ENCODE assay signal across 8 cellular contexts in the genomic region with DNA sequence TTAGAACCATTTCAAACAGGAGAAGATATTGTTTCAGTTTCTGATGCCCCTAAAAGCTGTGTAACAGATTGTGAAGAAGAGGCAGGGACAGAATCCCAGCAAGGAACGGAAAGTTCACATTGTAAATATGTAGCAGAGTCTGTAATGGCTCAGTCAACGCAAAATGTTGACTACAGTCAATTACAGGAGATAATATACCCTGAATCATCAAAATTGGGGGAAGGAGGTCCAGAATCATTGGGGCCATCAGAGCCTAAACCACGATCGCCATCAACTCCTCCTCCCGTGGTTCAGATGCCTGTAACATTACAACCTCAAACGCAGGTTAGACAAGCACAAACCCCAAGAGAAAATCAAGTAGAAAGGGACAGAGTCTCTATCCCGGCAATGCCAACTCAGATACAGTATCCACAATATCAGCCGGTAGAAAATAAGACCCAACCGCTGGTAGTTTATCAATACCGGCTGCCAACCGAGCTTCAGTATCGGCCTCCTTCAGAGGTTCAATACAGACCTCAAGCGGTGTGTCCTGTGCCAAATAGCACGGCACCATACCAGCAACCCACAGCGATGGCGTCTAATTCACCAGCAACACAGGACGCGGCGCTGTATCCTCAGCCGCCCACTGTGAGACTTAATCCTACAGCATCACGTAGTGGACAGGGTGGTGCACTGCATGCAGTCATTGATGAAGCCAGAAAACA. TPM values are rescaled to one million over a fixed set of nuclear protein-coding genes. Genes with fewer than 3 reads are reported as not detected.
DNase-seq lines count a peak whose midpoint lies in the region; ATAC-seq, FAIRE-seq and TF ChIP-seq lines count a peak whose summit lies in the region.

No MANE protein-coding gene starts in this region.

- H3K27ac Mint-ChIP-seq in activated T-helper 17 cell treated with anti-CD3 and anti-CD28 coated beads, Interleukin-2, amount 50 U/mL, for 72 hours, result no peak overlapping the region

- peak; percentile 86 for TF ChIP-seq CTCF in fibroblast of villous mesenchyme (IDR thresholded peaks at IDR 0.05; ENCODE audit: insufficient read depth, low read depth, low read length)

- H3K4me1 ChIP-seq in Karpas-422 (ENCODE audit: low read length) (peaks cover 90% of the 10 kb centered on the region), subcutaneous abdominal adipose tissue (ENCODE audit: control insufficient read depth in 5 of 5, insufficient read depth in 5 of 5, low read length in 5 of 5) (peaks cover 1 to 20% (median 15%) of the 10 kb centered on the region in 5 donors)

- H3K27me3 ChIP-seq in Karpas-422 (ENCODE audit: low read length), result no peaks in the 10 kb centered on the region
- peaks cover 0 to 4% (median 0%) of the 10 kb centered on the region in 5 donors for H3K27me3 ChIP-seq in subcutaneous abdominal adipose tissue (ENCODE audit: control insufficient read depth in 5 of 5, insufficient read depth in 4 of 5, low read length in 5 of 5)

- H3K4me3 ChIP-seq in Karpas-422 (ENCODE audit: low read length) (peak overlapping the region; percentile 62), fibroblast of villous mesenchyme (ENCODE audit: low read depth, low read length) (no peak overlapping the region), subcutaneous abdominal adipose tissue (ENCODE audit: low read depth in 1 of 5, low read length in 5 of 5) (peak overlapping the region in 4 of 5 donors; percentile 13 to 29 (median 15))

- peak; percentile 39 for FAIRE-seq in A204.1 (lab: Jason Lieb, UNC)

- peak overlapping the region; percentile 61 for H3K27ac ChIP-seq in Karpas-422 (ENCODE audit: low read length)
- no peak overlapping the region for H3K27ac ChIP-seq in subcutaneous abdominal adipose tissue (ENCODE audit: low read depth, low read length)

- H3K36me3 ChIP-seq in Karpas-422 (ENCODE audit: insufficient read depth, low read length) (no peaks in the 10 kb centered on the region), subcutaneous abdominal adipose tissue (ENCODE audit: control insufficient read depth in 5 of 5, insufficient read depth in 5 of 5, low read length in 5 of 5) (no peaks in the 10 kb centered on the region)

- H3K27me3 Mint-ChIP-seq in activated T-helper 17 cell treated with anti-CD3 and anti-CD28 coated beads, Interleukin-2, amount 50 U/mL, for 72 hours, result no peaks in the 10 kb centered on the region

- H3K79me2 ChIP-seq in Karpas-422 (ENCODE audit: low read length), result no peaks in the 10 kb centered on the region

- peak overlapping the region; percentile 65 for H3K4me2 ChIP-seq in Karpas-422 (ENCODE audit: low read depth, low read length, poor library complexity, severe bottlenecking)

- no peaks in the 10 kb centered on the region for H4K20me1 ChIP-seq in Karpas-422 (ENCODE audit: insufficient read depth, low read depth, low read length)

- peak overlapping the region; percentile 63 for H3K9ac ChIP-seq in Karpas-422 (ENCODE audit: low read length)
- no peak overlapping the region for H3K9ac ChIP-seq in subcutaneous abdominal adipose tissue (ENCODE audit: low read length in 5 of 5)

- no peaks in the 10 kb centered on the region for H3K9me2 ChIP-seq in Karpas-422 (replicated peaks; ENCODE audit: insufficient read depth, low read length)

- peak; percentile 63 for ATAC-seq in GM18502 (IDR thresholded peaks at IDR 0.05; ENCODE audit: poor library complexity, unreplicated experiment)
- ATAC-seq in activated T-helper 17 cell treated with anti-CD3 and anti-CD28 coated beads, Interleukin-2, amount 50 U/mL, for 72 hours (replicated peaks), result peak; percentile 100

- DNase-seq in Karpas-422 (peak; percentile 95), RPMI7951 (ENCODE audit: low read depth) (peak; percentile 73), fibroblast of villous mesenchyme (ENCODE audit: low read depth) (peak; percentile 80), occipital lobe (lab: John Stamatoyannopoulos, UW) (peak; percentile 71)

- peaks cover 9% of the 10 kb centered on the region for H3K4me1 Mint-ChIP-seq in activated T-helper 17 cell treated with anti-CD3 and anti-CD28 coated beads, Interleukin-2, amount 50 U/mL, for 72 hours

- H2AFZ ChIP-seq in Karpas-422 (ENCODE audit: low read length), result peak overlapping the region; percentile 61

- no peaks in the 10 kb centered on the region for H3K9me3 ChIP-seq in Karpas-422 (ENCODE audit: low read length)
- no peaks in the 10 kb centered on the region for H3K9me3 ChIP-seq in subcutaneous abdominal adipose tissue (ENCODE audit: control insufficient read depth in 5 of 5, low read length in 5 of 5)

- H3K36me3 Mint-ChIP-seq in activated T-helper 17 cell treated with anti-CD3 and anti-CD28 coated beads, Interleukin-2, amount 50 U/mL, for 72 hours (ENCODE audit: low read depth), result no peaks in the 10 kb centered on the region

- H3K9me3 Mint-ChIP-seq in activated T-helper 17 cell treated with anti-CD3 and anti-CD28 coated beads, Interleukin-2, amount 50 U/mL, for 72 hours, result no peaks in the 10 kb centered on the region

- peak overlapping the region; percentile 28 for H3K4me3 Mint-ChIP-seq in activated T-helper 17 cell treated with anti-CD3 and anti-CD28 coated beads, Interleukin-2, amount 50 U/mL, for 72 hours

RNA-seq across cellular contexts. Expression of gene IGLL1, which starts 40.8 kb away (rescaled TPM):
- total RNA-seq in Karpas-422 (2014; rRNA removed; shearing (Covaris generic); ENCODE audit: low replicate concordance), result 100 and 171 TPM in 2 replicates
- total RNA-seq in RPMI7951 (2014; rRNA removed; shearing (Covaris generic)), result not detected in 2 replicates
- total RNA-seq in activated T-helper 17 cell treated with anti-CD3 and anti-CD28 coated beads, Interleukin-2, amount 50 U/mL, for 72 hours, result not detected
- total RNA-seq in fibroblast of villous mesenchyme (not detected in 2 replicates), occipital lobe (not detected)

Comparison
In these comparisons a context has a peak if more than half of its experiments do, and no peak if none do; other contexts are left out.
1. RNA of gene IGLL1, which starts 40.8 kb away (total RNA-seq): 100 to 171 TPM in Karpas-422; not detected in occipital lobe (single experiment), not detected in activated T-helper 17 cell treated with anti-CD3 and anti-CD28 coated beads, Interleukin-2, amount 50 U/mL, for 72 hours, not detected in RPMI7951 and not detected in fibroblast of villous mesenchyme; every median in the first group is over 10 times any median in the second.
2. Peak in every context shown above with its lines, with median percentiles within 50 percentile points of each other: DNase-seq.